In genomic region chr2:26002617-26003310, GRCh38 we compare ENCODE assay signal across 10 cellular contexts. TPM values are rescaled to one million over a fixed set of nuclear protein-coding genes. Genes with fewer than 3 reads are reported as not detected.
DNase-seq lines count a peak whose midpoint lies in the region; ATAC-seq and TF ChIP-seq lines count a peak whose summit lies in the region.
"Had no signal": no experiment of that assay in that cellular context is flagged by ENCODE, and none has a peak within 500 bp of the region (broad histone marks: within the 10 kb centered on the region; RNA-seq: fewer than 3 reads in every experiment).

No MANE protein-coding gene starts in this region.

- peaks cover 3% of the 10 kb centered on the region for H3K9me3 Mint-ChIP-seq in glutamatergic neuron (ENCODE audit: unreplicated experiment)

- DNase-seq in RPMI8226: peak; percentile 47
- DNase-seq in glutamatergic neuron: no peak
- peak; percentile 81 for DNase-seq in pons (ENCODE audit: low spot score)
- no peak for DNase-seq in SW 1271 (lab: John Stamatoyannopoulos, UW)
- DNase-seq in NCI-H2196 treated with DMSO at 0.1 percent for 48 hours (lab: John Stamatoyannopoulos, UW; ENCODE audit: unreplicated experiment): no peak
- no peak for DNase-seq in activated effector memory CD4-positive, alpha-beta T cell treated with Interleukin-2 at 50 U/mL for 16 hours
- DNase-seq: central memory CD4-positive, alpha-beta T cell; NCI-H1436 had no signal

- peak overlapping the region; percentile 11 for H3K4me3 Mint-ChIP-seq in glutamatergic neuron (ENCODE audit: unreplicated experiment)

- ATAC-seq in GM18867 (IDR thresholded peaks at IDR 0.05; ENCODE audit: unreplicated experiment): no peak

- H3K27ac ChIP-seq in C4-2B: peak overlapping the region; percentile 40

- TF ChIP-seq CTCF in C4-2B (conservative IDR thresholded peaks at IDR 0.05) (no peak), glutamatergic neuron (IDR thresholded peaks at IDR 0.05; ENCODE audit: partially characterized antibody, unreplicated experiment) (no peak)

- H3K36me3 Mint-ChIP-seq in glutamatergic neuron (ENCODE audit: unreplicated experiment): no peaks in the 10 kb centered on the region

- no peaks in the 10 kb centered on the region for H3K4me1 Mint-ChIP-seq in glutamatergic neuron (ENCODE audit: low read depth, unreplicated experiment)

- no peak overlapping the region for H3K27ac Mint-ChIP-seq in glutamatergic neuron (ENCODE audit: unreplicated experiment)

- H3K27me3 Mint-ChIP-seq in glutamatergic neuron (ENCODE audit: unreplicated experiment): no peaks in the 10 kb centered on the region

RNA-seq across cellular contexts. Expression of gene KIF3C, which starts 20.5 kb away (rescaled TPM):
- total RNA-seq in glutamatergic neuron (ENCODE audit: unreplicated experiment): 210 TPM

RNA-seq across cellular contexts. Expression of gene RAB10, which starts 31.1 kb away (rescaled TPM):
- 168 TPM for total RNA-seq in glutamatergic neuron (ENCODE audit: unreplicated experiment)

Comparison
In these comparisons a context has a peak if more than half of its experiments do, and no peak if none do; other contexts are left out.
1. DNase-seq: peak in RPMI8226 (single experiment) and pons (single experiment); none in glutamatergic neuron (single experiment), SW 1271 (0 of 2), NCI-H2196 treated with DMSO at 0.1 percent for 48 hours (single experiment) and activated effector memory CD4-positive, alpha-beta T cell treated with Interleukin-2 at 50 U/mL for 16 hours (single experiment).